ENCODE assay signal across 23 cellular contexts in the genomic region with DNA sequence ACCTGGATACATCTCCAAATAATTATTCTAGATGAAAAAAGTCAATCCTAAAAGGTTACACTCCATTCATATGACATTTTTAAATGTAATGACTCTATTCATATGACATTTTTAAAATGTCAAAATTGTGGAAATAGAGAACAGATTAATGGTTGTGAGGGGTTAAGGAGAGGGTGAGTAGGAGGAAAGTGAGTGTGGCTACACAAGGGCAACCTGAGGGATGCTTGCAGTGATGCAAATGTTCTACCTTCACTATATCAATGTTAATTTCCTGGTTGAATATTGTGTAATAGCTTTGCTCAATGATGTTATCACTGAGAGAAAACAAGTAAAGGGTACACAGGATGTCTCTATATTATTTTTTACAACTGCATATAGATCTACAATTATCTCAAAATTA.
"Had no signal": no experiment of that assay in that cellular context is flagged by ENCODE, and none has a peak within 500 bp of the region (broad histone marks: within the 10 kb centered on the region; RNA-seq: fewer than 3 reads in every experiment).

No MANE protein-coding gene starts in this region.

- H3K4me1 Mint-ChIP-seq: endodermal cell, mesothelial cell of epicardium had no signal

- H3K4me3 Mint-ChIP-seq: dendritic cell treated with granulocyte-macrophage colony-stimulating factor and Interleukin-4, amounts not matched to agents 40 ng/mL and 50 ng/mL, for 4 days; effector memory CD8-positive, alpha-beta T cell; endodermal cell; mesothelial cell of epicardium had no signal

- H3K27ac Mint-ChIP-seq: dendritic cell treated with granulocyte-macrophage colony-stimulating factor and Interleukin-4, amounts not matched to agents 40 ng/mL and 50 ng/mL, for 4 days; effector memory CD8-positive, alpha-beta T cell; endodermal cell; mesothelial cell of epicardium had no signal

- DNase-seq: colonic mucosa; cortex of kidney; effector CD8-positive, alpha-beta T cell; effector memory CD8-positive, alpha-beta T cell; endodermal cell; erythroblast; esophagus squamous epithelium; foreskin fibroblast; foreskin melanocyte; gastrocnemius medialis; glutamatergic neuron; head of caudate nucleus; heart right ventricle; hippocampal formation; left cardiac atrium; left lung; left ventricle myocardium superior; lower lobe of right lung; mesenchymal stem cell had no signal

- H3K9me3 Mint-ChIP-seq: effector memory CD8-positive, alpha-beta T cell had no signal

- H3K27me3 Mint-ChIP-seq: dendritic cell treated with granulocyte-macrophage colony-stimulating factor and Interleukin-4, amounts not matched to agents 40 ng/mL and 50 ng/mL, for 4 days had no signal

- ATAC-seq: effector memory CD8-positive, alpha-beta T cell; esophagus mucosa; gastrocnemius medialis; heart right ventricle; left cardiac atrium; left lung; left ventricle myocardium superior; lower lobe of right lung had no signal

- H3K27ac ChIP-seq: colonic mucosa, epithelial cell of prostate, esophagus squamous epithelium, gastrocnemius medialis, heart right ventricle, left lung, lower lobe of right lung had no signal
